In the genomic region with DNA sequence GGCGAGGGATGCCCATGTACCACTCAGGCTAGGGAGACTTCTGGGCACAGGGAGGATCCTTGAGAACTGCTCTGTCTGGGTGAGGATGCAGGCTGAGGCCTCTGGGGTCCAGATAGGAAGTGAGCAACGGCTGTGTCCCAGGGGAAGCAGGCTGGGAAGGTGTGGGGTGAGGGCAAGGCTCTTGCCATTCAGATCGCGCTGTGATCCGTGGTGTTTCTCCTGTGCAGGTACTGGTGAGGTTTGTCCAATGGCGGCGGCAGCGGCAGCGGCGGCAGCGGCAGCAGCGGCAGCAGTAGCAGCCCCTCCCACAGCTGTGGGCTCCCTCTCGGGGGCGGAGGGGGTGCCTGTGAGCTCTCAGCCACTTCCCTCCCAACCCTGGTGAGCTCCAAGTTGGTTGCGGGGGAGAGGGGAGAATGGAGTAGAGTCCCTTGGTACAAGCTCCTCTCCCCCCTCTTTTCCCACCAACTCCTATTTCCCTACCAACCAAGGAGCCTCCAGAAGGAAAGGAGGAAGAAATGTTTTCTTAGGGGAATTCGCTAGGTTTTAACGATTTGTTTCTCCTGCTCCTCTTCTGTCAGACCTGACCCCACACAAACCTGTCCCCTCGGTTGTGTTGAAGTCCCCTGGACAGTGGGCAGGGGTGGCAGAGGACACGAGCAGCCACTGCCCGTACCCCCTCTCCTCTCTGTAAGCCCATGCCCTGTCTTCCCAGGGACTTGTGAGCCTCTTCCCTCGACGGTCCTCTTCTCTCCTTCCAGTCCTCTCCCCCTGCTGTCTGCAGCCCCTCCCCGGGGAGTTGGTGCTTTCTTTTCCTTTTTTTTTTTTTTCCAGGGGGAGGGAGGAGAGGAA, we compare ENCODE assay signal across 8 cellular contexts. TPM values are rescaled to one million over a fixed set of nuclear protein-coding genes. Genes with fewer than 3 reads are reported as not detected.
DNase-seq lines count a peak whose midpoint lies in the region; ATAC-seq and TF ChIP-seq lines count a peak whose summit lies in the region.

No MANE protein-coding gene starts in this region.

- H3K36me3 ChIP-seq in cardiac muscle cell: peaks cover 10% of the 10 kb centered on the region

- H3K4me1 ChIP-seq in cardiac muscle cell (ENCODE audit: low read depth): peaks cover 25% of the 10 kb centered on the region

- no peaks in the 10 kb centered on the region for H3K27me3 ChIP-seq in cardiac muscle cell

- no peak for ATAC-seq in stimulated activated naive B cell treated with anti-CD40 and anti-IgM and Interleukin-4, amounts not matched to agents 10 μg/mL and 1 μg/mL and 100 μg/mL, for 72 hours (replicated peaks)
- ATAC-seq in sciatic nerve (no peak), HG02588 (IDR thresholded peaks at IDR 0.05; ENCODE audit: unreplicated experiment) (no peak), GM18517 (IDR thresholded peaks at IDR 0.05; ENCODE audit: unreplicated experiment) (no peak)

- H3K9me3 Mint-ChIP-seq in activated CD4-positive, alpha-beta memory T cell treated with anti-CD3 and anti-CD28 coated beads, Interleukin-2, amount 10 ng/mL, durations not matched to agents 7 days and 5 days: no peaks in the 10 kb centered on the region
- H3K9me3 Mint-ChIP-seq in stimulated activated naive B cell treated with anti-CD40 and anti-IgM and Interleukin-4, amounts not matched to agents 10 μg/mL and 1 μg/mL and 100 μg/mL, for 72 hours: no peaks in the 10 kb centered on the region

- peaks cover 11% of the 10 kb centered on the region for H3K27me3 Mint-ChIP-seq in activated CD4-positive, alpha-beta memory T cell treated with anti-CD3 and anti-CD28 coated beads, Interleukin-2, amount 10 ng/mL, durations not matched to agents 7 days and 5 days
- H3K27me3 Mint-ChIP-seq in stimulated activated naive B cell treated with anti-CD40 and anti-IgM and Interleukin-4, amounts not matched to agents 10 μg/mL and 1 μg/mL and 100 μg/mL, for 72 hours: peaks cover 0 to 15% of the 10 kb centered on the region in 2 donors

- peak overlapping the region; percentile 87 for H3K27ac ChIP-seq in cardiac muscle cell

- POLR2A ChIA-PET in activated CD4-positive, alpha-beta memory T cell treated with anti-CD3 and anti-CD28 coated beads, Interleukin-2, amount 10 ng/mL, durations not matched to agents 7 days and 5 days (lab: Charles Lee): interaction anchor here (0.7 to 7.5 kb wide), 3 partner anchors 11 to 109 kb away, joined by 3 to 86 read pairs (median 4); partner anchors contain the start of gene KIF22

- intact Hi-C loops in cardiac septum (cut with DNase I): no loop called here
- intact Hi-C loops in sciatic nerve (cut with DNase I): no loop called here

- CTCF ChIA-PET in activated CD4-positive, alpha-beta memory T cell treated with anti-CD3 and anti-CD28 coated beads, Interleukin-2, amount 10 ng/mL, durations not matched to agents 7 days and 5 days (lab: Charles Lee): no interaction called here

- H3K27ac Mint-ChIP-seq in activated CD4-positive, alpha-beta memory T cell treated with anti-CD3 and anti-CD28 coated beads, Interleukin-2, amount 10 ng/mL, durations not matched to agents 7 days and 5 days: peak overlapping the region; percentile 72
- H3K27ac Mint-ChIP-seq in stimulated activated naive B cell treated with anti-CD40 and anti-IgM and Interleukin-4, amounts not matched to agents 10 μg/mL and 1 μg/mL and 100 μg/mL, for 72 hours: peak overlapping the region; percentile 68

- H3K4me3 ChIP-seq in cardiac muscle cell (no peak overlapping the region), foreskin fibroblast (ENCODE audit: low read depth in 1 of 2, low read length in 2 of 2) (peak overlapping the region; percentile 3 to 26)

- peaks cover 64% of the 10 kb centered on the region for H3K4me1 Mint-ChIP-seq in activated CD4-positive, alpha-beta memory T cell treated with anti-CD3 and anti-CD28 coated beads, Interleukin-2, amount 10 ng/mL, durations not matched to agents 7 days and 5 days
- peaks cover 46 to 75% of the 10 kb centered on the region in 2 donors for H3K4me1 Mint-ChIP-seq in stimulated activated naive B cell treated with anti-CD40 and anti-IgM and Interleukin-4, amounts not matched to agents 10 μg/mL and 1 μg/mL and 100 μg/mL, for 72 hours

- H3K4me3 Mint-ChIP-seq in activated CD4-positive, alpha-beta memory T cell treated with anti-CD3 and anti-CD28 coated beads, Interleukin-2, amount 10 ng/mL, durations not matched to agents 7 days and 5 days: peak overlapping the region; percentile 83
- H3K4me3 Mint-ChIP-seq in stimulated activated naive B cell treated with anti-CD40 and anti-IgM and Interleukin-4, amounts not matched to agents 10 μg/mL and 1 μg/mL and 100 μg/mL, for 72 hours: peak overlapping the region; percentile 81 to 84

- no peak for DNase-seq in cardiac muscle cell (ENCODE audit: low read depth in 1 of 2, low spot score in 1 of 2)
- DNase-seq in cardiac septum (ENCODE audit: low spot score): no peak
- DNase-seq in activated CD4-positive, alpha-beta memory T cell treated with anti-CD3 and anti-CD28 coated beads, Interleukin-2, amount 10 ng/mL, durations not matched to agents 7 days and 5 days: peak; percentile 55
- DNase-seq in foreskin fibroblast: peak in 1 of 2 donors; percentile 50
- no peak for DNase-seq in stimulated activated naive B cell treated with anti-CD40 and anti-IgM and Interleukin-4, amounts not matched to agents 10 μg/mL and 1 μg/mL and 100 μg/mL, for 72 hours
- no peak for DNase-seq in sciatic nerve (ENCODE audit: low spot score)

- no peak for TF ChIP-seq CTCF in cardiac muscle cell (IDR thresholded peaks at IDR 0.05; ENCODE audit: low read depth, low read length)
- no peak for TF ChIP-seq CTCF in foreskin fibroblast (IDR thresholded peaks at IDR 0.05; ENCODE audit: low read depth, low read length)

- H3K36me3 Mint-ChIP-seq in activated CD4-positive, alpha-beta memory T cell treated with anti-CD3 and anti-CD28 coated beads, Interleukin-2, amount 10 ng/mL, durations not matched to agents 7 days and 5 days (ENCODE audit: low read depth): peaks cover 38% of the 10 kb centered on the region
- H3K36me3 Mint-ChIP-seq in stimulated activated naive B cell treated with anti-CD40 and anti-IgM and Interleukin-4, amounts not matched to agents 10 μg/mL and 1 μg/mL and 100 μg/mL, for 72 hours: peaks cover 33 to 38% of the 10 kb centered on the region in 2 donors

- no peaks in the 10 kb centered on the region for H3K9me3 ChIP-seq in cardiac muscle cell (ENCODE audit: low read depth)

RNA-seq across cellular contexts. Expression of gene PRRT2, which starts 1.9 kb away (rescaled TPM):
- total RNA-seq in cardiac muscle cell: 17.9 and 19.7 TPM in 2 replicates
- 19.3 and 19.8 TPM in 2 replicates for polyA plus RNA-seq in cardiac muscle cell
- 2.1 TPM for total RNA-seq in cardiac septum
- 1 to 10 TPM in 1 of 2 experiments, under 1 TPM in 1; 0.91 to 1.0 TPM for total RNA-seq in activated CD4-positive, alpha-beta memory T cell treated with anti-CD3 and anti-CD28 coated beads, Interleukin-2, amount 10 ng/mL, durations not matched to agents 7 days and 5 days
- total RNA-seq in sciatic nerve: 26.3 TPM

RNA-seq across cellular contexts. Expression of gene MAZ, which starts 3.7 kb away (rescaled TPM):
- total RNA-seq in cardiac muscle cell (310 and 370 TPM in 2 replicates), cardiac septum (72.4 TPM), sciatic nerve (123 TPM)
- 186 and 257 TPM in 2 replicates for polyA plus RNA-seq in cardiac muscle cell
- total RNA-seq in activated CD4-positive, alpha-beta memory T cell treated with anti-CD3 and anti-CD28 coated beads, Interleukin-2, amount 10 ng/mL, durations not matched to agents 7 days and 5 days: 100 to 1,000 TPM; 365 to 376 TPM

RNA-seq across cellular contexts. Expression of gene PAGR1, which starts 5.9 kb away (rescaled TPM):
- total RNA-seq in cardiac muscle cell (113 and 120 TPM in 2 replicates), cardiac septum (15.6 TPM), sciatic nerve (29.7 TPM)
- 106 and 113 TPM in 2 replicates for polyA plus RNA-seq in cardiac muscle cell
- 10 to 100 TPM; 26.6 to 28.4 TPM for total RNA-seq in activated CD4-positive, alpha-beta memory T cell treated with anti-CD3 and anti-CD28 coated beads, Interleukin-2, amount 10 ng/mL, durations not matched to agents 7 days and 5 days

RNA-seq across cellular contexts. Expression of gene MVP, which starts 10.2 kb away (rescaled TPM):
- total RNA-seq in cardiac muscle cell (8.9 and 25.0 TPM in 2 replicates), cardiac septum (60.2 TPM), sciatic nerve (123 TPM)
- 9.3 and 21.2 TPM in 2 replicates for polyA plus RNA-seq in cardiac muscle cell
- total RNA-seq in activated CD4-positive, alpha-beta memory T cell treated with anti-CD3 and anti-CD28 coated beads, Interleukin-2, amount 10 ng/mL, durations not matched to agents 7 days and 5 days: 100 to 1,000 TPM; 167 TPM

RNA-seq across cellular contexts. Expression of gene KIF22, which starts 19.5 kb away (rescaled TPM):
- total RNA-seq in cardiac muscle cell (57.5 and 121 TPM in 2 replicates), cardiac septum (21.8 TPM), sciatic nerve (16.9 TPM)
- polyA plus RNA-seq in cardiac muscle cell: 59.5 and 103 TPM in 2 replicates
- 100 to 1,000 TPM; 187 to 192 TPM for total RNA-seq in activated CD4-positive, alpha-beta memory T cell treated with anti-CD3 and anti-CD28 coated beads, Interleukin-2, amount 10 ng/mL, durations not matched to agents 7 days and 5 days
